Comparison of ENCODE assay signal across 2 cellular contexts in the genomic region with DNA sequence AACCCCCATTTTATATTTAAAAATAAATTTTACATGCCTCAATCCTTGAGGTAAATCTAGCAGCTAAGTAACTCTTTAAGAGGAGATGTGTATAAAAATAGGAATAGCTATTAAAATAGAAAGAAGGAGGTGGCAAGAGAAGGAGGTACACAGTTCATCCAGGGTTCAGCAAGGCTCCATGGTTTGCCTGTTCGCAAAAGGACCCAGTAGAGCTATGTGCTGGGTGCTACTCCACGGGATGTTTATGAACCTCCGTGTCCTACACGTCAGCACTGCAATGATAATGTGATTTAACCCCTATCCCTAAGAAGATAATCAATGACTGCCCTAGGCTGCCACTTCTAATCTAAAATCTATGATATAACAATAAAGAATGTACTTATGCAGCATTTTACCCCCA.
TF ChIP-seq lines count a peak whose summit lies in the region.

No MANE protein-coding gene starts in this region.

TF ChIP-seq in GM23338, 12 proteins besides CTCF, POLR2A, EP300 and RAD21 (continued from another document):
- TF ChIP-seq, protein P1, sequence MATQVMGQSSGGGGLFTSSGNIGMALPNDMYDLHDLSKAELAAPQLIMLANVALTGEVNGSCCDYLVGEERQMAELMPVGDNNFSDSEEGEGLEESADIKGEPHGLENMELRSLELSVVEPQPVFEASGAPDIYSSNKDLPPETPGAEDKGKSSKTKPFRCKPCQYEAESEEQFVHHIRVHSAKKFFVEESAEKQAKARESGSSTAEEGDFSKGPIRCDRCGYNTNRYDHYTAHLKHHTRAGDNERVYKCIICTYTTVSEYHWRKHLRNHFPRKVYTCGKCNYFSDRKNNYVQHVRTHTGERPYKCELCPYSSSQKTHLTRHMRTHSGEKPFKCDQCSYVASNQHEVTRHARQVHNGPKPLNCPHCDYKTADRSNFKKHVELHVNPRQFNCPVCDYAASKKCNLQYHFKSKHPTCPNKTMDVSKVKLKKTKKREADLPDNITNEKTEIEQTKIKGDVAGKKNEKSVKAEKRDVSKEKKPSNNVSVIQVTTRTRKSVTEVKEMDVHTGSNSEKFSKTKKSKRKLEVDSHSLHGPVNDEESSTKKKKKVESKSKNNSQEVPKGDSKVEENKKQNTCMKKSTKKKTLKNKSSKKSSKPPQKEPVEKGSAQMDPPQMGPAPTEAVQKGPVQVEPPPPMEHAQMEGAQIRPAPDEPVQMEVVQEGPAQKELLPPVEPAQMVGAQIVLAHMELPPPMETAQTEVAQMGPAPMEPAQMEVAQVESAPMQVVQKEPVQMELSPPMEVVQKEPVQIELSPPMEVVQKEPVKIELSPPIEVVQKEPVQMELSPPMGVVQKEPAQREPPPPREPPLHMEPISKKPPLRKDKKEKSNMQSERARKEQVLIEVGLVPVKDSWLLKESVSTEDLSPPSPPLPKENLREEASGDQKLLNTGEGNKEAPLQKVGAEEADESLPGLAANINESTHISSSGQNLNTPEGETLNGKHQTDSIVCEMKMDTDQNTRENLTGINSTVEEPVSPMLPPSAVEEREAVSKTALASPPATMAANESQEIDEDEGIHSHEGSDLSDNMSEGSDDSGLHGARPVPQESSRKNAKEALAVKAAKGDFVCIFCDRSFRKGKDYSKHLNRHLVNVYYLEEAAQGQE (IDR thresholded peaks at IDR 0.05; ENCODE audit: unreplicated experiment), result no peak
- TF ChIP-seq EZH2 (IDR thresholded peaks at IDR 0.05; ENCODE audit: low read depth, unreplicated experiment), result no peak
- no peak for TF ChIP-seq CREB1 (CRISPR knock-in tag; IDR thresholded peaks at IDR 0.05; ENCODE audit: low read depth)
- TF ChIP-seq, protein P2, sequence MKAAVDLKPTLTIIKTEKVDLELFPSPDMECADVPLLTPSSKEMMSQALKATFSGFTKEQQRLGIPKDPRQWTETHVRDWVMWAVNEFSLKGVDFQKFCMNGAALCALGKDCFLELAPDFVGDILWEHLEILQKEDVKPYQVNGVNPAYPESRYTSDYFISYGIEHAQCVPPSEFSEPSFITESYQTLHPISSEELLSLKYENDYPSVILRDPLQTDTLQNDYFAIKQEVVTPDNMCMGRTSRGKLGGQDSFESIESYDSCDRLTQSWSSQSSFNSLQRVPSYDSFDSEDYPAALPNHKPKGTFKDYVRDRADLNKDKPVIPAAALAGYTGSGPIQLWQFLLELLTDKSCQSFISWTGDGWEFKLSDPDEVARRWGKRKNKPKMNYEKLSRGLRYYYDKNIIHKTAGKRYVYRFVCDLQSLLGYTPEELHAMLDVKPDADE (IDR thresholded peaks at IDR 0.05), result no peak
- TF ChIP-seq, protein P3, sequence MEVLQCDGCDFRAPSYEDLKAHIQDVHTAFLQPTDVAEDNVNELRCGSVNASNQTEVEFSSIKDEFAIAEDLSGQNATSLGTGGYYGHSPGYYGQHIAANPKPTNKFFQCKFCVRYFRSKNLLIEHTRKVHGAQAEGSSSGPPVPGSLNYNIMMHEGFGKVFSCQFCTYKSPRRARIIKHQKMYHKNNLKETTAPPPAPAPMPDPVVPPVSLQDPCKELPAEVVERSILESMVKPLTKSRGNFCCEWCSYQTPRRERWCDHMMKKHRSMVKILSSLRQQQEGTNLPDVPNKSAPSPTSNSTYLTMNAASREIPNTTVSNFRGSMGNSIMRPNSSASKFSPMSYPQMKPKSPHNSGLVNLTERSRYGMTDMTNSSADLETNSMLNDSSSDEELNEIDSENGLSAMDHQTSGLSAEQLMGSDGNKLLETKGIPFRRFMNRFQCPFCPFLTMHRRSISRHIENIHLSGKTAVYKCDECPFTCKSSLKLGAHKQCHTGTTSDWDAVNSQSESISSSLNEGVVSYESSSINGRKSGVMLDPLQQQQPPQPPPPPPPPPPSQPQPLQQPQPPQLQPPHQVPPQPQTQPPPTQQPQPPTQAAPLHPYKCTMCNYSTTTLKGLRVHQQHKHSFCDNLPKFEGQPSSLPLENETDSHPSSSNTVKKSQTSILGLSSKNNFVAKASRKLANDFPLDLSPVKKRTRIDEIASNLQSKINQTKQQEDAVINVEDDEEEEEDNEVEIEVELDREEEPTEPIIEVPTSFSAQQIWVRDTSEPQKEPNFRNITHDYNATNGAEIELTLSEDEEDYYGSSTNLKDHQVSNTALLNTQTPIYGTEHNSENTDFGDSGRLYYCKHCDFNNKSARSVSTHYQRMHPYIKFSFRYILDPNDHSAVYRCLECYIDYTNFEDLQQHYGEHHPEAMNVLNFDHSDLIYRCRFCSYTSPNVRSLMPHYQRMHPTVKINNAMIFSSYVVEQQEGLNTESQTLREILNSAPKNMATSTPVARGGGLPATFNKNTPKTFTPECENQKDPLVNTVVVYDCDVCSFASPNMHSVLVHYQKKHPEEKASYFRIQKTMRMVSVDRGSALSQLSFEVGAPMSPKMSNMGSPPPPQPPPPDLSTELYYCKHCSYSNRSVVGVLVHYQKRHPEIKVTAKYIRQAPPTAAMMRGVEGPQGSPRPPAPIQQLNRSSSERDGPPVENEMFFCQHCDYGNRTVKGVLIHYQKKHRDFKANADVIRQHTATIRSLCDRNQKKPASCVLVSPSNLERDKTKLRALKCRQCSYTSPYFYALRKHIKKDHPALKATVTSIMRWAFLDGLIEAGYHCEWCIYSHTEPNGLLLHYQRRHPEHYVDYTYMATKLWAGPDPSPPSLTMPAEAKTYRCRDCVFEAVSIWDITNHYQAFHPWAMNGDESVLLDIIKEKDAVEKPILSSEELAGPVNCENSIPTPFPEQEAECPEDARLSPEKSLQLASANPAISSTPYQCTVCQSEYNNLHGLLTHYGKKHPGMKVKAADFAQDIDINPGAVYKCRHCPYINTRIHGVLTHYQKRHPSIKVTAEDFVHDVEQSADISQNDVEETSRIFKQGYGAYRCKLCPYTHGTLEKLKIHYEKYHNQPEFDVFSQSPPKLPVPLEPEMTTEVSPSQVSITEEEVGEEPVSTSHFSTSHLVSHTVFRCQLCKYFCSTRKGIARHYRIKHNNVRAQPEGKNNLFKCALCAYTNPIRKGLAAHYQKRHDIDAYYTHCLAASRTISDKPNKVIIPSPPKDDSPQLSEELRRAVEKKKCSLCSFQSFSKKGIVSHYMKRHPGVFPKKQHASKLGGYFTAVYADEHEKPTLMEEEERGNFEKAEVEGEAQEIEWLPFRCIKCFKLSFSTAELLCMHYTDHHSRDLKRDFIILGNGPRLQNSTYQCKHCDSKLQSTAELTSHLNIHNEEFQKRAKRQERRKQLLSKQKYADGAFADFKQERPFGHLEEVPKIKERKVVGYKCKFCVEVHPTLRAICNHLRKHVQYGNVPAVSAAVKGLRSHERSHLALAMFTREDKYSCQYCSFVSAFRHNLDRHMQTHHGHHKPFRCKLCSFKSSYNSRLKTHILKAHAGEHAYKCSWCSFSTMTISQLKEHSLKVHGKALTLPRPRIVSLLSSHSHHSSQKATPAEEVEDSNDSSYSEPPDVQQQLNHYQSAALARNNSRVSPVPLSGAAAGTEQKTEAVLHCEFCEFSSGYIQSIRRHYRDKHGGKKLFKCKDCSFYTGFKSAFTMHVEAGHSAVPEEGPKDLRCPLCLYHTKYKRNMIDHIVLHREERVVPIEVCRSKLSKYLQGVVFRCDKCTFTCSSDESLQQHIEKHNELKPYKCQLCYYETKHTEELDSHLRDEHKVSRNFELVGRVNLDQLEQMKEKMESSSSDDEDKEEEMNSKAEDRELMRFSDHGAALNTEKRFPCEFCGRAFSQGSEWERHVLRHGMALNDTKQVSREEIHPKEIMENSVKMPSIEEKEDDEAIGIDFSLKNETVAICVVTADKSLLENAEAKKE (CRISPR knock-in tag; IDR thresholded peaks at IDR 0.05), result no peak
TF ChIP-seq in GM23338: peak in this region for 0.

TF ChIP-seq in neural cell, 6 proteins besides CTCF, POLR2A, EP300 and RAD21 (continued from another document):
- TF ChIP-seq, protein P1 (IDR thresholded peaks at IDR 0.05; ENCODE audit: borderline replicate concordance), result no peak
